ENCODE assay signal across 8 cellular contexts in genomic region chr12:15534322-15534721, GRCh38.
A peak's percentile ranks its signal among the peaks of the same experiment; 100 is the strongest.
DNase-seq lines count a peak whose midpoint lies in the region; ATAC-seq lines count a peak whose summit lies in the region.

No MANE protein-coding gene starts in this region.

- H3K56ac ChIP-seq in mesendoderm (ENCODE audit: low read length), result no peak overlapping the region

- H3K23ac ChIP-seq in mesendoderm (ENCODE audit: low read length), result no peak overlapping the region

- H3K4me1 ChIP-seq in muscle layer of duodenum (ENCODE audit: control insufficient read depth in 1 of 2, insufficient read depth in 2 of 2, low read length in 2 of 2), result no peaks in the 10 kb centered on the region
- H3K4me1 ChIP-seq in mesendoderm (ENCODE audit: control insufficient read depth, low read depth, low read length), result no peaks in the 10 kb centered on the region

- no peak overlapping the region for H2AK5ac ChIP-seq in mesendoderm (ENCODE audit: low read length)

- no peaks in the 10 kb centered on the region for H3K9me3 Mint-ChIP-seq in activated T-cell treated with anti-CD3 and anti-CD28 coated beads, Interleukin-2, amount 50 U/mL, for 24 hours

- H3K4me3 ChIP-seq in muscle layer of duodenum (ENCODE audit: low read depth in 1 of 2, low read length in 2 of 2), result peak overlapping the region in 1 of 2 donors; percentile 16
- H3K4me3 ChIP-seq in mesendoderm (ENCODE audit: low read length), result no peak overlapping the region

- no peak overlapping the region for H2BK120ac ChIP-seq in mesendoderm (ENCODE audit: low read depth, low read length)

- H3K27me3 ChIP-seq in muscle layer of duodenum (ENCODE audit: low read depth, low read length), result no peaks in the 10 kb centered on the region
- H3K27me3 ChIP-seq in mesendoderm (ENCODE audit: insufficient read depth, low read length, poor library complexity), result no peaks in the 10 kb centered on the region

- H3K79me1 ChIP-seq in mesendoderm (ENCODE audit: low read length), result no peaks in the 10 kb centered on the region

- peaks cover 25% of the 10 kb centered on the region for H3K4me1 Mint-ChIP-seq in activated T-cell treated with anti-CD3 and anti-CD28 coated beads, Interleukin-2, amount 50 U/mL, for 24 hours (ENCODE audit: low read depth)

- no peak overlapping the region for H2BK15ac ChIP-seq in mesendoderm (replicated peaks; ENCODE audit: low read depth)

- no peaks in the 10 kb centered on the region for H3K27me3 Mint-ChIP-seq in activated T-cell treated with anti-CD3 and anti-CD28 coated beads, Interleukin-2, amount 50 U/mL, for 24 hours

- no CpG with 5 or more reads among the region's 3 CpGs for WGBS in mesendoderm (ENCODE audit: extremely low coverage, insufficient coverage, low lambda C conversion rate)

- peak overlapping the region; percentile 54 for H3K4me3 Mint-ChIP-seq in activated T-cell treated with anti-CD3 and anti-CD28 coated beads, Interleukin-2, amount 50 U/mL, for 24 hours

- H3K36me3 ChIP-seq in muscle layer of duodenum (ENCODE audit: control insufficient read depth in 1 of 2, insufficient read depth in 2 of 2, low read length in 2 of 2) (no peaks in the 10 kb centered on the region), mesendoderm (ENCODE audit: control insufficient read depth, insufficient read depth, low read length) (no peaks in the 10 kb centered on the region)

- H3K27ac Mint-ChIP-seq in activated T-cell treated with anti-CD3 and anti-CD28 coated beads, Interleukin-2, amount 50 U/mL, for 24 hours, result peak overlapping the region; percentile 78

- H3K79me2 ChIP-seq in mesendoderm (ENCODE audit: control insufficient read depth, insufficient read depth, low read length), result no peaks in the 10 kb centered on the region

- H3K27ac ChIP-seq in muscle layer of duodenum (ENCODE audit: low read length) (peak overlapping the region; percentile 24), mesendoderm (ENCODE audit: low read depth, low read length) (no peak overlapping the region)

- DNase-seq in AML-193 (lab: John Stamatoyannopoulos, UW) (peak; percentile 57 to 61), UCSD-AML1 (lab: John Stamatoyannopoulos, UW; ENCODE audit: unreplicated experiment) (no peak), NCI-H2081 (lab: John Stamatoyannopoulos, UW) (no peak), mesendoderm (no peak)
- no peak for DNase-seq in activated T-cell treated with anti-CD3 and anti-CD28 coated beads, Interleukin-2, amount 50 U/mL, for 24 hours

- no peak overlapping the region for H3K4me2 ChIP-seq in mesendoderm (ENCODE audit: low read length)

- H4K5ac ChIP-seq in mesendoderm (ENCODE audit: low read length), result no peak overlapping the region

- H3K9ac ChIP-seq in mesendoderm (ENCODE audit: low read length), result no peak overlapping the region

- no peak overlapping the region for H4K8ac ChIP-seq in mesendoderm (ENCODE audit: low read depth, low read length)

- no peak overlapping the region for H2BK5ac ChIP-seq in mesendoderm (ENCODE audit: low read length)

- no peaks in the 10 kb centered on the region for H3K9me3 ChIP-seq in muscle layer of duodenum (ENCODE audit: control insufficient read depth in 1 of 2, low read length in 2 of 2)

- no peak overlapping the region for H3K18ac ChIP-seq in mesendoderm (ENCODE audit: low read length)

- ATAC-seq in GM19372 (IDR thresholded peaks at IDR 0.05; ENCODE audit: low read depth, unreplicated experiment) (peak; percentile 90), HG03432 (IDR thresholded peaks at IDR 0.05; ENCODE audit: unreplicated experiment) (peak; percentile 86)

- H3K4ac ChIP-seq in mesendoderm (ENCODE audit: low read depth, low read length), result no peak overlapping the region

- no peaks in the 10 kb centered on the region for H3K36me3 Mint-ChIP-seq in activated T-cell treated with anti-CD3 and anti-CD28 coated beads, Interleukin-2, amount 50 U/mL, for 24 hours (ENCODE audit: low read depth)

Comparison
In these comparisons a context has a peak if more than half of its experiments do, and no peak if none do; other contexts are left out.
1. DNase-seq: peak in AML-193 (2 of 2); none in activated T-cell treated with anti-CD3 and anti-CD28 coated beads, Interleukin-2, amount 50 U/mL, for 24 hours (single experiment), UCSD-AML1 (single experiment), NCI-H2081 (0 of 2) and mesendoderm (single experiment).